Comparison of ENCODE assay signal across 9 cellular contexts in the genomic region with DNA sequence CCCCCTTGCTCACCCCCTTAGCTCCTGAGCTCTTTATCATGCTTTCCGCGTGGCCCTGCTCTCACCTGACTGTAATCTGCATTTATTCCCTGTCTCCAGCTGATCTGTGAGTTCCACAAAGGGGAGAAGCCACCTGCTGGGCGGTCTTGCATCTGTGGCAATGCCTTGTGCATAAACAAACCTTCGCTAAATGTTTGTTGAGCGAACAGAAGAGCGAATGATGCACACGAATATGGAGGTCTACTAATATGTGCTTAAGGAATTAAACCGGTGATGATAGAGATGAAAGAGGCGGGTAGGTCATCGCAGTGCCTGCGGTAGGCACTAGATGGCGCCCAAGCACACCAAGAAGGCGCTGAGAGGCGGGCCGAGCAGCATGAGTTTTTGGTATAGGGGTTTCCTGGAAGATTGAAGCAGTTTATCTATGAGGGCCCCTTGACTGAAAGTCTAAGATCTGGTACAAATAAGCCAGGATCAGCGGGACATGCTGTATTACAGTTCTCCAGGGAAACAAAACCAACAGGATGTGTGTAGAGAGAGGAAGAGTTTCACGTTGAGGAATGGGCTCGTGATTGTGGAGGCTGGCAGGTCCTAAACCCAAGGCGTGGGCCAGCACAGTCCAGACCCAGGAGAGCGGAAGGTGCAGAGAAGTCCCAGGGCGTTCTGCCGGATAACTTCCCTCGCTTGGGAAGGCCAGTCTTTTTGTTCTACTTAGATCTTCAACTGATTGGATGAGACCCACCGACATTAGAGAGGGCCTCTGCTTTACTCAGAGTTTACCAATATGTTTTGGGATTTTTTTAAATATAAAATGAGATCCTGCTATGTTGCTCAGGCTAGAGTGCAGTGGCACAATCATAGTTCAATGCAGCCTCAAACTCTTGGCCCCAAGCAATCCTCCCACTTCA. TPM values are rescaled to one million over a fixed set of nuclear protein-coding genes. Genes with fewer than 3 reads are reported as not detected.
DNase-seq lines count a peak whose midpoint lies in the region; ATAC-seq, FAIRE-seq and TF ChIP-seq lines count a peak whose summit lies in the region.
"Had no signal": no experiment of that assay in that cellular context is flagged by ENCODE, and none has a peak within 500 bp of the region (broad histone marks: within the 10 kb centered on the region; RNA-seq: fewer than 3 reads in every experiment).

No MANE protein-coding gene starts in this region.

- H3K4me1 Mint-ChIP-seq in WTC11 = peaks cover 36% of the 10 kb centered on the region

- CTCF ChIA-PET in WTC11 (lab: Charles Lee) = interaction anchor here (0.6 to 1.8 kb wide), 57 partner anchors 10 to 969 kb away, joined by 3 to 37 read pairs (median 4); a partner anchor contains a TSS

- H3K4me3 ChIP-seq in HFF-Myc (replicated peaks; ENCODE audit: low read depth, low read length) (no peak overlapping the region), cardiac fibroblast (replicated peaks in 1 of 2; ENCODE audit: low read depth in 2 of 2, low read length in 2 of 2) (peak overlapping the region in 1 of 2 donors; percentile 3), kidney (ENCODE audit: low read length in 2 of 2) (peak overlapping the region; percentile 32 to 44)

- TF ChIP-seq CTCF in HFF-Myc (IDR thresholded peaks at IDR 0.05; ENCODE audit: low read depth, low read length, missing control alignments) = peak; percentile 97
- TF ChIP-seq CTCF in WTC11 (IDR thresholded peaks at IDR 0.05) = peak; percentile 91
- TF ChIP-seq CTCF in cardiac fibroblast (IDR thresholded peaks at IDR 0.05; ENCODE audit: low read depth, low read length) = peak; percentile 95
- peak; percentile 89 for TF ChIP-seq CTCF in kidney (IDR thresholded peaks at IDR 0.05; ENCODE audit: borderline replicate concordance, extremely low read depth, insufficient read depth)

- no peaks in the 10 kb centered on the region for H3K36me3 Mint-ChIP-seq in WTC11

- no peak overlapping the region for H3K27ac ChIP-seq in kidney (ENCODE audit: low read depth in 2 of 2, low read length in 2 of 2)

- H3K9me3 ChIP-seq in kidney (ENCODE audit: control insufficient read depth in 1 of 2, low read length in 2 of 2) = no peaks in the 10 kb centered on the region

- H3K27ac Mint-ChIP-seq in WTC11 = peak overlapping the region; percentile 14; the same call in 1 of the 2 replicates

- ATAC-seq in WTC11 = peak; percentile 64
- ATAC-seq in GM21619 (IDR thresholded peaks at IDR 0.05; ENCODE audit: unreplicated experiment) = no peak

- peaks cover 7 to 11% of the 10 kb centered on the region in 2 donors for H3K4me1 ChIP-seq in kidney (ENCODE audit: control insufficient read depth in 1 of 2, insufficient read depth in 1 of 2, low read depth in 1 of 2, low read length in 2 of 2)

- FAIRE-seq in kidney (lab: Jason Lieb, UNC) = no peak
- FAIRE-seq: colon had no signal

- peak overlapping the region; percentile 67 for H3K4me3 Mint-ChIP-seq in WTC11

- no peaks in the 10 kb centered on the region; the same call in 1 of the 2 replicates for H3K27me3 Mint-ChIP-seq in WTC11 (ENCODE audit: low read depth)

- no peaks in the 10 kb centered on the region for H3K36me3 ChIP-seq in kidney (ENCODE audit: control insufficient read depth in 1 of 2, insufficient read depth in 2 of 2, low read length in 2 of 2)

- H3K9ac ChIP-seq in kidney (ENCODE audit: low read length in 2 of 2) = peak overlapping the region in 1 of 2 donors; percentile 62

- DNase-seq in DMS 273 (lab: John Stamatoyannopoulos, UW; ENCODE audit: unreplicated experiment) (peak; percentile 87), HFF-Myc (ENCODE audit: extremely low read depth, low read depth) (no peak), NCI-H2171 (lab: John Stamatoyannopoulos, UW) (peak; percentile 45), WTC11 (ENCODE audit: low spot score) (peak; percentile 87), cardiac fibroblast (ENCODE audit: low read depth in 2 of 2) (peak; percentile 72 to 77), kidney (peak; percentile 80)
- DNase-seq in stimulated activated CD4-positive, alpha-beta T cell treated with anti-CD3 and anti-CD28 coated beads, Interleukin-15, amount 100 ng/mL, for 1 hour (ENCODE audit: low read depth in 1 of 2, low spot score in 1 of 2) = peak; percentile 71 to 83

- intact Hi-C loops in kidney (cut with DNase I) = loop anchor here (5.0 kb wide), 1 partner anchor 607 kb away; no protein-coding TSS in a partner anchor

- POLR2A ChIA-PET in WTC11 (lab: Charles Lee) = interaction anchor here (0.5 kb wide), 1 partner anchor 10 kb away, joined by 3 read pairs; no protein-coding TSS in a partner anchor

- no peaks in the 10 kb centered on the region for H3K9me3 Mint-ChIP-seq in WTC11

TF ChIP-seq in WTC11, 78 proteins besides CTCF, POLR2A, EP300 and RAD21:
- TF ChIP-seq ZNF671 (CRISPR knock-in tag; IDR thresholded peaks at IDR 0.05) (no peak), IRF2 (CRISPR knock-in tag; IDR thresholded peaks at IDR 0.05; ENCODE audit: borderline replicate concordance, low read depth) (no peak), JAZF1 (CRISPR knock-in tag; IDR thresholded peaks at IDR 0.05) (no peak), ZNF121 (CRISPR knock-in tag; IDR thresholded peaks at IDR 0.05) (peak; percentile 86; the same call in 1 of the 2 replicates), GTF2I (CRISPR knock-in tag; conservative IDR thresholded peaks at IDR 0.05) (0 out of 2 replicates have a peak, but pooled peaks have one; percentile 3), SP1 (CRISPR knock-in tag; conservative IDR thresholded peaks at IDR 0.05) (peak; percentile 43; the same call in 1 of the 2 replicates)

RNA-seq across cellular contexts. Expression of a gene that starts 34.7 kb away (rescaled TPM):
- total RNA-seq in WTC11 (2021) (180 to 184 TPM (median 182 TPM) in 3 replicates), kidney (102 TPM)
- polyA plus RNA-seq in kidney (ENCODE audit: insufficient read depth, low read depth, low replicate concordance) = 96.4 TPM
